In genomic region chr1:171695772-171696171, GRCh38 we compare ENCODE assay signal across 1 cellular context. TPM values are rescaled to one million over a fixed set of nuclear protein-coding genes. Genes with fewer than 3 reads are reported as not detected.
"Had no signal": no experiment of that assay in that cellular context is flagged by ENCODE, and none has a peak within 500 bp of the region (broad histone marks: within the 10 kb centered on the region; RNA-seq: fewer than 3 reads in every experiment).

No MANE protein-coding gene starts in this region.

RNA-seq across cellular contexts. Expression of gene MYOC, which starts 43.3 kb away (rescaled TPM):
- total RNA-seq: GM12878 had no signal
- polyA plus RNA-seq: GM12878 had no signal
